In genomic region chr6:127547909-127548649, GRCh38 we compare ENCODE assay signal across 11 cellular contexts. TPM values are rescaled to one million over a fixed set of nuclear protein-coding genes. Genes with fewer than 3 reads are reported as not detected.
A peak's percentile ranks its signal among the peaks of the same experiment; 100 is the strongest.
DNase-seq lines count a peak whose midpoint lies in the region; ATAC-seq, FAIRE-seq and TF ChIP-seq lines count a peak whose summit lies in the region.
"Had no signal": no experiment of that assay in that cellular context is flagged by ENCODE, and none has a peak within 500 bp of the region (broad histone marks: within the 10 kb centered on the region; RNA-seq: fewer than 3 reads in every experiment).

No MANE protein-coding gene starts in this region.

- no peaks in the 10 kb centered on the region for H3K36me3 ChIP-seq in HEK293 (ENCODE audit: control insufficient read depth in 2 of 2, insufficient read depth in 1 of 2, low read length in 2 of 2)
- no peaks in the 10 kb centered on the region for H3K36me3 ChIP-seq in endodermal cell (ENCODE audit: control insufficient read depth, insufficient read depth, low read length)

- H3K36me3 Mint-ChIP-seq in endodermal cell (ENCODE audit: low read depth): no peaks in the 10 kb centered on the region

- H3K27me3 ChIP-seq in endodermal cell (ENCODE audit: control insufficient read depth, insufficient read depth, low read length, poor library complexity, severe bottlenecking): no peaks in the 10 kb centered on the region

- H3K9me3 Mint-ChIP-seq in endodermal cell: no peaks in the 10 kb centered on the region

- ATAC-seq in SK-N-SH treated with all-trans-retinoic acid at 6 μM for 48 hours: peak; percentile 31; the same call in 1 of the 3 replicates
- no peak for ATAC-seq in HG03460 (IDR thresholded peaks at IDR 0.05; ENCODE audit: unreplicated experiment)

- H3K4me3 Mint-ChIP-seq in endodermal cell: no peak overlapping the region

- H3K4me3 ChIP-seq in HEK293 (ENCODE audit: low read depth, low read length) (no peak overlapping the region), endodermal cell (ENCODE audit: low read length) (no peak overlapping the region)

- CTCF ChIA-PET in HEK293 (lab: Yijun Ruan, JAX): interaction anchor here (0.5 to 2.5 kb wide), 17 partner anchors 8 to 1347 kb away, joined by 3 to 16 read pairs (median 5); partner anchors contain the start of gene MTCL3

- POLR2A ChIA-PET in HEK293 (lab: Yijun Ruan, JAX): no interaction called here

- FAIRE-seq in islet of Langerhans (lab: Jason Lieb, UNC): peak; percentile 60

- no peak overlapping the region for H3K27ac ChIP-seq in HEK293 (ENCODE audit: extremely low read depth, low read depth, low read length)
- H3K27ac ChIP-seq in endodermal cell (ENCODE audit: low read depth, low read length): no peak overlapping the region
- H3K27ac ChIP-seq: KMS-11 had no signal

- H3K9me3 ChIP-seq in HEK293 (ENCODE audit: control insufficient read depth, insufficient read depth, low read depth, low read length) (no peaks in the 10 kb centered on the region), endodermal cell (ENCODE audit: control insufficient read depth, low read length) (no peaks in the 10 kb centered on the region)

- DNase-seq in AG08395 (ENCODE audit: low spot score) (peak; percentile 18), endodermal cell (no peak), NCI-H82 (lab: John Stamatoyannopoulos, UW) (no peak), activated T-cell treated with anti-CD3 and anti-CD28 coated beads for 4 hours (no peak)
- DNase-seq: aorta had no signal

- no peaks in the 10 kb centered on the region for H3K4me1 Mint-ChIP-seq in endodermal cell

- H3K4me1 ChIP-seq in HEK293 (ENCODE audit: control insufficient read depth, insufficient read depth, low read length) (no peaks in the 10 kb centered on the region), endodermal cell (ENCODE audit: control insufficient read depth, insufficient read depth, low read length) (no peaks in the 10 kb centered on the region)

- no peak overlapping the region for H3K27ac Mint-ChIP-seq in endodermal cell

- 86 to 100% methylated on average over 1 to 2 of the region's 2 CpGs for WGBS in endodermal cell (ENCODE audit: insufficient coverage in 1 of 2, insufficient read length in 1 of 2), 2 experiments

- TF ChIP-seq CTCF in HEK293 (tag by site-specific recombination; IDR thresholded peaks at IDR 0.05) (no peak), endodermal cell (conservative IDR thresholded peaks at IDR 0.05) (no peak)

- H3K9ac ChIP-seq in endodermal cell (ENCODE audit: extremely low read depth, low read length, poor library complexity, severe bottlenecking): no peak overlapping the region
- H3K9ac ChIP-seq: KMS-11 had no signal

- no peaks in the 10 kb centered on the region for H3K27me3 Mint-ChIP-seq in endodermal cell (ENCODE audit: insufficient read depth)

TF ChIP-seq in HEK293, 187 proteins besides CTCF, POLR2A, EP300 and RAD21:
- TF ChIP-seq ZNF654 (tag by site-specific recombination; IDR thresholded peaks at IDR 0.05; ENCODE audit: low read depth) (peak; percentile 55), ZNF274 (IDR thresholded peaks at IDR 0.05; ENCODE audit: low read length) (no peak), ZNF274 (tag by site-specific recombination; IDR thresholded peaks at IDR 0.05; ENCODE audit: borderline replicate concordance) (no peak)

TF ChIP-seq in SK-N-SH treated with all-trans-retinoic acid at 6 μM for 48 hours, 23 proteins besides CTCF, POLR2A, EP300 and RAD21:
- TF ChIP-seq CREB5 (CRISPR knock-in tag; IDR thresholded peaks at IDR 0.05; ENCODE audit: low read depth): no peak
- TF ChIP-seq ZNF70 (CRISPR knock-in tag; IDR thresholded peaks at IDR 0.05): no peak
- TF ChIP-seq ISL1 (CRISPR knock-in tag; IDR thresholded peaks at IDR 0.05): no peak
- TF ChIP-seq OSR1 (CRISPR knock-in tag; IDR thresholded peaks at IDR 0.05): no peak
- TF ChIP-seq SNAI2 (CRISPR knock-in tag; IDR thresholded peaks at IDR 0.05): no peak
- TF ChIP-seq TOX (CRISPR knock-in tag; IDR thresholded peaks at IDR 0.05; ENCODE audit: borderline replicate concordance): no peak
- TF ChIP-seq ZFP3 (CRISPR knock-in tag; IDR thresholded peaks at IDR 0.05): no peak
- no peak for TF ChIP-seq ZFP30 (CRISPR knock-in tag; IDR thresholded peaks at IDR 0.05)
- no peak for TF ChIP-seq BACH2 (CRISPR knock-in tag; IDR thresholded peaks at IDR 0.05; ENCODE audit: borderline replicate concordance)
- no peak for TF ChIP-seq POU6F1 (CRISPR knock-in tag; IDR thresholded peaks at IDR 0.05; ENCODE audit: borderline replicate concordance, low read depth)
- no peak for TF ChIP-seq CSRNP3 (CRISPR knock-in tag; IDR thresholded peaks at IDR 0.05)
- TF ChIP-seq TCF4 (CRISPR knock-in tag; IDR thresholded peaks at IDR 0.05; ENCODE audit: borderline replicate concordance): no peak

RNA-seq across cellular contexts. Expression of gene C6orf58, which starts 28.9 kb away (rescaled TPM):
- total RNA-seq in endodermal cell: not detected
- not detected for polyA plus RNA-seq in endodermal cell (2013, experiment 1 of 2)
- polyA plus RNA-seq in endodermal cell (2013, experiment 2 of 2): not detected
- total RNA-seq: aorta, mesenteric fat pad had no signal
- polyA plus RNA-seq: aorta had no signal
